ENCODE assay signal across 8 cellular contexts in the genomic region with DNA sequence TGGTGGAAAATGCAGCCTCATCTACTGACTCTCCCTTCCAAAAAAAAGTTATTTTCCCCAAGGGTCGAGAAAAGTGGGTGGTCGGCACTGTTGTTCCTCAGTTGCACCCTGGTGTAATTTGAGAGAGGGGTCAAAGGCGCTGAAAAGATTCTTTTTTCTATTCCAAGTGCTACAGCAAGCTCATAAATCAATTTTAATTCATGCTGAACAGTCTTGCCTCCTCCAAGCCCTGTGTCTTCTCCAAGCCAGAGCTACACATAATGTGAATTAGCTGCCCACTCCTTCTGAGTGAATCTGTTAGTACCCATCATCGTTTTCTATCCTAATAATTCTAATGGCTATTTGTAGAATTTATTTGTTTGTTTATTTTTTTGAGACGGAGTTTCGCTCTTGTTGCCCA. TPM values are rescaled to one million over a fixed set of nuclear protein-coding genes. Genes with fewer than 3 reads are reported as not detected.
DNase-seq lines count a peak whose midpoint lies in the region; ATAC-seq, FAIRE-seq and TF ChIP-seq lines count a peak whose summit lies in the region.

No MANE protein-coding gene starts in this region.

- no peaks in the 10 kb centered on the region for H3K27me3 Mint-ChIP-seq in Calu3 (ENCODE audit: unreplicated experiment)

- no TSS peak for BruUV-seq in Calu3 (replicated peaks; lab: Mats Ljungman, UMichigan)

- 58 to 67% methylated on average over 6 of the region's 6 CpGs for WGBS in ectodermal cell, 2 experiments
- no CpG with 5 or more reads among the region's 6 CpGs for WGBS in neuronal stem cell (ENCODE audit: extremely low coverage in 2 of 2, insufficient read length in 2 of 2, insufficient replicate concordance in 1 of 2), 2 donors

- H3K27ac ChIP-seq in ectodermal cell (ENCODE audit: insufficient read depth, low read depth, low read length, poor library complexity, severe bottlenecking), result peak overlapping the region; percentile 22
- peak overlapping the region; percentile 83 for H3K27ac ChIP-seq in neuronal stem cell (replicated peaks; ENCODE audit: low read length)

- H3K79me1 ChIP-seq in neuronal stem cell (ENCODE audit: low read depth, low read length), result peaks cover 6% of the 10 kb centered on the region

- no peak for TF ChIP-seq CTCF in Calu3 (IDR thresholded peaks at IDR 0.05; ENCODE audit: unreplicated experiment)

- H4K91ac ChIP-seq in neuronal stem cell (ENCODE audit: low read depth, low read length, poor library complexity), result no peak overlapping the region

- H2AFZ ChIP-seq in neuronal stem cell (ENCODE audit: low read length), result peak overlapping the region; percentile 100

- no peak overlapping the region for H3K18ac ChIP-seq in neuronal stem cell (ENCODE audit: low read length)

- DNase-seq in Calu3 (no peak), NCI-H526 treated with DMSO at 0.1 percent for 48 hours (lab: John Stamatoyannopoulos, UW) (peak; percentile 55), neuronal stem cell (ENCODE audit: low spot score) (no peak), RCC 7860 (ENCODE audit: low spot score) (no peak), islet precursor cell (no peak), HCEC 1CT (no peak)

- H3K4me3 Mint-ChIP-seq in Calu3 (ENCODE audit: low read depth, unreplicated experiment), result peak overlapping the region; percentile 64

- no peak overlapping the region for H3K4ac ChIP-seq in neuronal stem cell (ENCODE audit: low read length)

- intact Hi-C loops in Calu3 (cut with micrococcal nuclease; ENCODE audit: unreplicated experiment), result loop anchor here (1.0 to 10.0 kb wide), 2 partner anchors 131 to 265 kb away; no protein-coding TSS in a partner anchor

- no peak for ATAC-seq in HG03521 (IDR thresholded peaks at IDR 0.05; ENCODE audit: unreplicated experiment)

- H3K27me3 ChIP-seq in ectodermal cell (ENCODE audit: control insufficient read depth, insufficient read depth, low read length, poor library complexity, severe bottlenecking), result no peaks in the 10 kb centered on the region
- H3K27me3 ChIP-seq in neuronal stem cell (ENCODE audit: control insufficient read depth in 3 of 3, insufficient read depth in 3 of 3, low read depth in 1 of 3, low read length in 3 of 3), result no peaks in the 10 kb centered on the region

- no peak overlapping the region for H3K27ac Mint-ChIP-seq in Calu3 (ENCODE audit: unreplicated experiment)

- CTCF ChIA-PET in Calu3 (lab: Charles Lee), result interaction anchor here (1.0 to 2.3 kb wide), 5 partner anchors 13 to 269 kb away, joined by 3 to 9 read pairs (median 3); no protein-coding TSS in a partner anchor

- H2BK5ac ChIP-seq in neuronal stem cell (ENCODE audit: low read length), result peak overlapping the region; percentile 87

- peak overlapping the region; percentile 98 for H3K9ac ChIP-seq in neuronal stem cell (ENCODE audit: low read depth, low read length, poor library complexity)

- no peak overlapping the region for H3K14ac ChIP-seq in neuronal stem cell (ENCODE audit: low read length)

- FAIRE-seq in RCC 7860 (lab: Jason Lieb, UNC), result no peak

- no peak overlapping the region for H2BK12ac ChIP-seq in neuronal stem cell (ENCODE audit: low read length)

- peak overlapping the region; percentile 80 for H3K4me2 ChIP-seq in neuronal stem cell (ENCODE audit: insufficient read depth, low read length, poor library complexity, severe bottlenecking)

- peaks cover 6% of the 10 kb centered on the region for H3K4me1 ChIP-seq in ectodermal cell (ENCODE audit: control insufficient read depth, insufficient read depth, low read length)
- H3K4me1 ChIP-seq in neuronal stem cell (ENCODE audit: control insufficient read depth in 2 of 2, insufficient read depth in 1 of 2, low read depth in 1 of 2, low read length in 2 of 2), result peaks cover 2% of the 10 kb centered on the region in 2 donors

- H3K4me3 ChIP-seq in ectodermal cell (ENCODE audit: insufficient read depth, low read depth, low read length), result peak overlapping the region; percentile 80
- peak overlapping the region; percentile 84 to 95 for H3K4me3 ChIP-seq in neuronal stem cell (ENCODE audit: low read length in 2 of 2)

- H3K23ac ChIP-seq in neuronal stem cell (ENCODE audit: low read depth, low read length, poor library complexity), result no peak overlapping the region

- no peak overlapping the region for H2AK5ac ChIP-seq in neuronal stem cell (ENCODE audit: low read depth, low read length)

- no peaks in the 10 kb centered on the region for H3K9me3 Mint-ChIP-seq in Calu3 (ENCODE audit: low read depth, unreplicated experiment)

- H3K4me1 Mint-ChIP-seq in Calu3 (ENCODE audit: low read depth, unreplicated experiment), result peaks cover 16% of the 10 kb centered on the region

- H3K36me3 ChIP-seq in ectodermal cell (ENCODE audit: control insufficient read depth, insufficient read depth, low read length), result no peaks in the 10 kb centered on the region
- H3K36me3 ChIP-seq in neuronal stem cell (replicated peaks in 1 of 2; ENCODE audit: control insufficient read depth in 2 of 2, insufficient read depth in 2 of 2, low read length in 2 of 2), result peaks cover 6 to 29% of the 10 kb centered on the region in 2 donors

- no peak overlapping the region for H4K8ac ChIP-seq in neuronal stem cell (ENCODE audit: low read depth, low read length)

- H2BK120ac ChIP-seq in neuronal stem cell (ENCODE audit: low read depth, low read length), result no peak overlapping the region

- peaks cover 18% of the 10 kb centered on the region for H3K36me3 Mint-ChIP-seq in Calu3 (ENCODE audit: insufficient read depth, unreplicated experiment)

- H3K9me3 ChIP-seq in ectodermal cell (ENCODE audit: control insufficient read depth, low read length) (no peaks in the 10 kb centered on the region), neuronal stem cell (replicated peaks in 1 of 2; ENCODE audit: control insufficient read depth in 2 of 2, insufficient read depth in 1 of 2, low read depth in 1 of 2, low read length in 2 of 2) (no peaks in the 10 kb centered on the region)

- no peak overlapping the region for H2BK15ac ChIP-seq in neuronal stem cell (ENCODE audit: low read length)

RNA-seq across cellular contexts. Expression of a gene that starts 0.8 kb away (rescaled TPM):
- total RNA-seq in Calu3 (2022), result 15.3 and 18.3 TPM in 2 replicates
- 23.6 TPM for polyA plus RNA-seq in ectodermal cell (2013, experiment 1 of 4)
- 20.7 TPM for polyA plus RNA-seq in ectodermal cell (2013, experiment 2 of 4)
- 16.4 TPM for polyA plus RNA-seq in ectodermal cell (2013, experiment 3 of 4)
- 15.6 TPM for polyA plus RNA-seq in ectodermal cell (2013, experiment 4 of 4)
- polyA plus RNA-seq in neuronal stem cell (2013, experiment 1 of 2), result 17.6 TPM
- polyA plus RNA-seq in neuronal stem cell (2013, experiment 2 of 2), result 16.8 TPM

RNA-seq across cellular contexts. Expression of a gene that starts 19.2 kb away (rescaled TPM):
- 15.3 and 17.9 TPM in 2 replicates for total RNA-seq in Calu3 (2022)
- 43.4 TPM for polyA plus RNA-seq in ectodermal cell (2013, experiment 1 of 4)
- polyA plus RNA-seq in ectodermal cell (2013, experiment 2 of 4), result 39.4 TPM
- polyA plus RNA-seq in ectodermal cell (2013, experiment 3 of 4), result 35.4 TPM
- polyA plus RNA-seq in ectodermal cell (2013, experiment 4 of 4), result 45.0 TPM
- 48.9 TPM for polyA plus RNA-seq in neuronal stem cell (2013, experiment 1 of 2)
- 50.3 TPM for polyA plus RNA-seq in neuronal stem cell (2013, experiment 2 of 2)
